ENCODE assay signal across 15 cellular contexts in the genomic region with DNA sequence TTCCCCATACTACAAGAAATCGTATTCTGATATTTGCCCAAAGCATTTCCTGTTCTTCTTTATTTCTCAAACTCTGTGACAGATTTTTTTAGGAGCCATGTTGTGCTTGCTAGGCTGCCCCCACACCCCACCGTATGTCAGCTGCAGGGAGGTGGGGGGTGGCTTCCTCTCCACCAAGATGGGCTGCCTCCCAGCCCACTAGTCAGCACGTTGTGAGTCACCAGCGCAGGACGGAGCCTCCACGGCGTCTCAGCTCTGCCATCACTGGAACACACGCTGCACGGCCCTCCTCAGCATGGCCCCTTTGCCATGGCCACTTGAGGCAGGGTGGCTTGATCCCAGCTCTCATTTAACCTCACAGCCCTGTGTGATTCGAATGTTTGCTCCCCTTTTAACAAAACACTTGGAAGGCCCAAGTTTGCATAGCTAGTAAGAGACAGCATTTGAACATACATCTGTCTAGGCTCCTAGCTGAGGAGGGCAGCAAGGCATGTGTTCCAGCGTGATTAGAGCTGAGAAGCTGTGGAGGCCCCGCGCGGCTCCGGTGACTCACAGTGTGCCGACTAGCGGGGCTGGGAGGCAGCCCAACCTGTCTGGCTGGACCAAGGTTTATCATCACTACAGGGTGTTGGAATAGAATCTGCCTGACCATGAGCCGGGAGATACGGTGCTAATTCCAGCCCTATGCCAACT.
A peak's percentile ranks its signal among the peaks of the same experiment; 100 is the strongest.
DNase-seq lines count a peak whose midpoint lies in the region; TF ChIP-seq lines count a peak whose summit lies in the region.
"Had no signal": no experiment of that assay in that cellular context is flagged by ENCODE, and none has a peak within 500 bp of the region (broad histone marks: within the 10 kb centered on the region; RNA-seq: fewer than 3 reads in every experiment).

No MANE protein-coding gene starts in this region.

- H3K27ac ChIP-seq in SK-N-SH (ENCODE audit: low read depth in 2 of 2, low read length in 1 of 2) (peak overlapping the region; percentile 78 to 99), cardiac muscle cell (no peak overlapping the region), substantia nigra (ENCODE audit: low read depth, low read length, poor library complexity, severe bottlenecking) (no peak overlapping the region)
- H3K27ac ChIP-seq: Peyer's patch, testis had no signal

- peak overlapping the region; percentile 73 for H3K4me2 ChIP-seq in SK-N-SH
- H3K4me2 ChIP-seq in skeletal muscle satellite cell (ENCODE audit: low read length) = peak overlapping the region; percentile 41

- no peaks in the 10 kb centered on the region for H3K36me3 Mint-ChIP-seq in progenitor cell of endocrine pancreas (ENCODE audit: insufficient read depth)
- H3K36me3 Mint-ChIP-seq: CD8-positive, alpha-beta memory T cell; natural killer cell had no signal

- WGBS in SK-N-SH (ENCODE audit: low lambda C conversion rate) = 19% methylated on average over 18 of the region's 19 CpGs

- H3K4me1 ChIP-seq in SK-N-SH (ENCODE audit: control insufficient read depth in 1 of 2, insufficient read depth in 2 of 2, low read depth in 1 of 2, low read length in 1 of 2) = peaks cover 28 to 71% of the 10 kb centered on the region in 2 experiments
- peaks cover 39% of the 10 kb centered on the region for H3K4me1 ChIP-seq in cardiac muscle cell (ENCODE audit: low read depth)
- H3K4me1 ChIP-seq in skeletal muscle satellite cell (ENCODE audit: control insufficient read depth, insufficient read depth, low read length) = peaks cover 25% of the 10 kb centered on the region
- H3K4me1 ChIP-seq: Peyer's patch had no signal

- POLR2A ChIA-PET in SK-N-SH (lab: Yijun Ruan, JAX) = no interaction called here

- peaks cover 1% of the 10 kb centered on the region for H3K4me1 Mint-ChIP-seq in progenitor cell of endocrine pancreas (ENCODE audit: low read depth)
- H3K4me1 Mint-ChIP-seq: activated naive CD8-positive, alpha-beta T cell treated with anti-CD3 and anti-CD28 coated beads, Interleukin-2, amount 50 U/mL, for 24 hours; CD8-positive, alpha-beta memory T cell had no signal

- no peaks in the 10 kb centered on the region for H3K9me2 ChIP-seq in SK-N-SH

- H3K9me3 ChIP-seq in SK-N-SH (no peaks in the 10 kb centered on the region), cardiac muscle cell (ENCODE audit: low read depth) (no peaks in the 10 kb centered on the region), skeletal muscle satellite cell (replicated peaks; ENCODE audit: low read length) (no peaks in the 10 kb centered on the region)
- H3K9me3 ChIP-seq: Peyer's patch, testis had no signal

- no peak overlapping the region for H3K27ac Mint-ChIP-seq in progenitor cell of endocrine pancreas
- H3K27ac Mint-ChIP-seq: activated naive CD8-positive, alpha-beta T cell treated with anti-CD3 and anti-CD28 coated beads, Interleukin-2, amount 50 U/mL, for 24 hours; CD8-positive, alpha-beta memory T cell; natural killer cell had no signal

- H3K4me3 Mint-ChIP-seq in progenitor cell of endocrine pancreas (ENCODE audit: low read depth) = no peak overlapping the region
- H3K4me3 Mint-ChIP-seq: activated naive CD8-positive, alpha-beta T cell treated with anti-CD3 and anti-CD28 coated beads, Interleukin-2, amount 50 U/mL, for 24 hours; CD8-positive, alpha-beta memory T cell; natural killer cell had no signal

- TF ChIP-seq EP300 in SK-N-SH (IDR thresholded peaks at IDR 0.05; ENCODE audit: borderline replicate concordance in 1 of 2, low read depth in 1 of 2, low read length in 1 of 2) = peak in 1 of 2 experiments; percentile 38; a peak in 1 of 4 replicates

- peaks cover 11% of the 10 kb centered on the region for H3F3A ChIP-seq in SK-N-SH (replicated peaks; ENCODE audit: insufficient read depth)

- H3K27me3 Mint-ChIP-seq in progenitor cell of endocrine pancreas = peaks cover 8% of the 10 kb centered on the region
- H3K27me3 Mint-ChIP-seq: activated naive CD8-positive, alpha-beta T cell treated with anti-CD3 and anti-CD28 coated beads, Interleukin-2, amount 50 U/mL, for 24 hours had no signal

- CTCF ChIA-PET in SK-N-SH (lab: Yijun Ruan, JAX) = no interaction called here

- H3K4me3 ChIP-seq in SK-N-SH (ENCODE audit: low read depth in 2 of 2, low read length in 1 of 2) (no peak overlapping the region; a peak in 2 of 4 replicates), cardiac muscle cell (no peak overlapping the region), skeletal muscle satellite cell (ENCODE audit: low read length) (peak overlapping the region; percentile 12)
- H3K4me3 ChIP-seq: Peyer's patch, testis had no signal

- H3K36me3 ChIP-seq in SK-N-SH (replicated peaks in 1 of 2; ENCODE audit: control insufficient read depth in 1 of 2, insufficient read depth in 2 of 2, low read length in 1 of 2) (no peaks in the 10 kb centered on the region), cardiac muscle cell (no peaks in the 10 kb centered on the region), skeletal muscle satellite cell (ENCODE audit: insufficient read depth, low read length) (no peaks in the 10 kb centered on the region)
- H3K36me3 ChIP-seq: Peyer's patch had no signal

- H3K9me3 Mint-ChIP-seq in progenitor cell of endocrine pancreas (ENCODE audit: low read depth) = no peaks in the 10 kb centered on the region
- H3K9me3 Mint-ChIP-seq: activated naive CD8-positive, alpha-beta T cell treated with anti-CD3 and anti-CD28 coated beads, Interleukin-2, amount 50 U/mL, for 24 hours; CD8-positive, alpha-beta memory T cell; natural killer cell had no signal

- peak; percentile 19; the same call in 1 of the 2 replicates for TF ChIP-seq CTCF in SK-N-SH (IDR thresholded peaks at IDR 0.05)
- TF ChIP-seq CTCF in cardiac muscle cell (IDR thresholded peaks at IDR 0.05; ENCODE audit: low read depth, low read length) = peak; percentile 33
- TF ChIP-seq CTCF in progenitor cell of endocrine pancreas (IDR thresholded peaks at IDR 0.05; ENCODE audit: unreplicated experiment) = no peak

- no peak for TF ChIP-seq RAD21 in SK-N-SH (IDR thresholded peaks at IDR 0.05; ENCODE audit: low read length)

- no peaks in the 10 kb centered on the region for H4K20me1 ChIP-seq in SK-N-SH (ENCODE audit: insufficient read depth)

- DNase-seq in HPDE6-E6E7 (ENCODE audit: extremely low spot score) (peak; percentile 25), SK-N-SH (no peak), cardiac muscle cell (ENCODE audit: low read depth in 1 of 2, low spot score in 1 of 2) (peak in 1 of 2 donors; percentile 82), OCI-M1 (lab: John Stamatoyannopoulos, UW) (no peak), substantia nigra (lab: John Stamatoyannopoulos, UW) (no peak), progenitor cell of endocrine pancreas (ENCODE audit: low spot score, unreplicated experiment) (no peak)
- DNase-seq: activated naive CD8-positive, alpha-beta T cell treated with anti-CD3 and anti-CD28 coated beads, Interleukin-2, amount 50 U/mL, for 24 hours; CD8-positive, alpha-beta memory T cell; left colon; natural killer cell; NCI-H345; Peyer's patch; small intestine; testis had no signal

- peak overlapping the region; percentile 35; the same call in 1 of the 2 replicates for H3K9ac ChIP-seq in SK-N-SH
- H3K9ac ChIP-seq in skeletal muscle satellite cell (ENCODE audit: low read depth, low read length) = no peak overlapping the region

- no peaks in the 10 kb centered on the region for H3K27me3 ChIP-seq in SK-N-SH (ENCODE audit: insufficient read depth)
- no peaks in the 10 kb centered on the region for H3K27me3 ChIP-seq in cardiac muscle cell
- no peaks in the 10 kb centered on the region for H3K27me3 ChIP-seq in skeletal muscle satellite cell (ENCODE audit: control insufficient read depth, insufficient read depth, low read length)
- H3K27me3 ChIP-seq: Peyer's patch, testis had no signal

- H2AFZ ChIP-seq in SK-N-SH (ENCODE audit: low read depth) = peak overlapping the region; percentile 53

- H3K79me2 ChIP-seq in SK-N-SH (ENCODE audit: insufficient read depth) = no peaks in the 10 kb centered on the region

TF ChIP-seq in SK-N-SH, 30 proteins besides CTCF, POLR2A, EP300 and RAD21 (continues in another document):
- no peak for TF ChIP-seq RCOR1 (IDR thresholded peaks at IDR 0.05; ENCODE audit: low read length)
- TF ChIP-seq NFIC (IDR thresholded peaks at IDR 0.05; ENCODE audit: borderline replicate concordance) = peak; percentile 35
- no peak for TF ChIP-seq CHD2 (IDR thresholded peaks at IDR 0.05; ENCODE audit: low read length, partially characterized antibody)
- TF ChIP-seq POLR2AphosphoS5 (IDR thresholded peaks at IDR 0.05; ENCODE audit: low read depth, low read length) = no peak
- peak; percentile 55; the same call in 1 of the 2 replicates for TF ChIP-seq TCF12 (IDR thresholded peaks at IDR 0.05)
- TF ChIP-seq FOSL2 (IDR thresholded peaks at IDR 0.05; ENCODE audit: borderline replicate concordance, low read depth) = peak; percentile 64
- TF ChIP-seq GATA2 (CRISPR knock-in tag; IDR thresholded peaks at IDR 0.05) = no peak
- TF ChIP-seq RXRA (IDR thresholded peaks at IDR 0.05; ENCODE audit: borderline replicate concordance, low read depth) = no peak
- TF ChIP-seq, protein P1, sequence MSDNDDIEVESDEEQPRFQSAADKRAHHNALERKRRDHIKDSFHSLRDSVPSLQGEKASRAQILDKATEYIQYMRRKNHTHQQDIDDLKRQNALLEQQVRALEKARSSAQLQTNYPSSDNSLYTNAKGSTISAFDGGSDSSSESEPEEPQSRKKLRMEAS (IDR thresholded peaks at IDR 0.05; ENCODE audit: low read depth) = peak; percentile 86
- TF ChIP-seq TAF1 (IDR thresholded peaks at IDR 0.05; ENCODE audit: borderline replicate concordance, low read depth, low read length) = no peak
- TF ChIP-seq ELF1 (IDR thresholded peaks at IDR 0.05) = no peak
- TF ChIP-seq SMC3 (IDR thresholded peaks at IDR 0.05; ENCODE audit: low read depth, low read length) = no peak
- TF ChIP-seq, protein P2, sequence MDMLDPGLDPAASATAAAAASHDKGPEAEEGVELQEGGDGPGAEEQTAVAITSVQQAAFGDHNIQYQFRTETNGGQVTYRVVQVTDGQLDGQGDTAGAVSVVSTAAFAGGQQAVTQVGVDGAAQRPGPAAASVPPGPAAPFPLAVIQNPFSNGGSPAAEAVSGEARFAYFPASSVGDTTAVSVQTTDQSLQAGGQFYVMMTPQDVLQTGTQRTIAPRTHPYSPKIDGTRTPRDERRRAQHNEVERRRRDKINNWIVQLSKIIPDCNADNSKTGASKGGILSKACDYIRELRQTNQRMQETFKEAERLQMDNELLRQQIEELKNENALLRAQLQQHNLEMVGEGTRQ (IDR thresholded peaks at IDR 0.05; ENCODE audit: borderline replicate concordance, low read depth, low read length) = no peak
- TF ChIP-seq FOXJ3 (CRISPR knock-in tag; IDR thresholded peaks at IDR 0.05) = no peak
- TF ChIP-seq SIN3A (IDR thresholded peaks at IDR 0.05; ENCODE audit: borderline replicate concordance, low read depth, low read length) = no peak; the same call in 1 of the 2 replicates
- TF ChIP-seq MEF2A (IDR thresholded peaks at IDR 0.05; ENCODE audit: borderline replicate concordance, low read depth) = no peak

Comparison
In these comparisons a context has a peak if more than half of its experiments do, and no peak if none do; other contexts are left out.
1. H3K27ac ChIP-seq: peak in SK-N-SH (2 of 2); none in cardiac muscle cell (single experiment) and substantia nigra (single experiment).